Comparison of ENCODE assay signal across 28 cellular contexts in genomic region chr15:41535529-41535928, GRCh38. TPM values are rescaled to one million over a fixed set of nuclear protein-coding genes. Genes with fewer than 3 reads are reported as not detected.
"Had no signal": no experiment of that assay in that cellular context is flagged by ENCODE, and none has a peak within 500 bp of the region (broad histone marks: within the 10 kb centered on the region; RNA-seq: fewer than 3 reads in every experiment).

No MANE protein-coding gene starts in this region.

- H3K9ac ChIP-seq: neural progenitor cell had no signal

- H3K9me3 ChIP-seq: left lung, lower lobe of right lung, ovary, right atrium auricular region, stomach, testis, thyroid gland, transverse colon, upper lobe of left lung had no signal

- H3K27ac Mint-ChIP-seq: mesothelial cell of epicardium; naive B cell; natural killer cell; nephron progenitor cell; neural progenitor cell; stimulated activated naive B cell treated with anti-CD40 and anti-IgM and Interleukin-4, amounts not matched to agents 10 μg/mL and 1 μg/mL and 100 μg/mL, for 72 hours had no signal

- H3K4me3 Mint-ChIP-seq: immature natural killer cell; mesothelial cell of epicardium; naive B cell; natural killer cell; nephron progenitor cell; neural progenitor cell; stimulated activated naive B cell treated with anti-CD40 and anti-IgM and Interleukin-4, amounts not matched to agents 10 μg/mL and 1 μg/mL and 100 μg/mL, for 72 hours had no signal

- H2AFZ ChIP-seq: neural progenitor cell had no signal

- H3K27me3 ChIP-seq: left lung, neural progenitor cell, ovary, right atrium auricular region, stomach, testis, thyroid gland, transverse colon, upper lobe of left lung had no signal

- ATAC-seq: left colon; left lung; lower lobe of right lung; natural killer cell; sciatic nerve; stimulated activated naive B cell treated with anti-CD40 and anti-IgM and Interleukin-4, amounts not matched to agents 10 μg/mL and 1 μg/mL and 100 μg/mL, for 72 hours; stimulated activated naive CD8-positive, alpha-beta T cell treated with anti-CD3 and anti-CD28 coated beads, Interleukin-15, Interleukin-2, amounts not matched to agents 100 U/mL and 50 U/mL, for 24 hours had no signal

- H3K4me2 ChIP-seq: neural progenitor cell had no signal

- H3K36me3 Mint-ChIP-seq: natural killer cell had no signal

- DNase-seq: hypothalamus; immature natural killer cell; kidney; left colon; lower lobe of right lung; mesendoderm; naive B cell; natural killer cell; nephron progenitor cell; ovary; stimulated activated CD4-positive, alpha-beta T cell treated with anti-CD3 and anti-CD28 coated beads, Interleukin-12 subunit alpha, Interleukin-12 subunit beta, amount 100 ng/mL, for 4 hours; stimulated activated CD4-positive, alpha-beta T cell treated with anti-CD3 and anti-CD28 coated beads, Interleukin-15, amount 100 ng/mL, for 24 hours; stimulated activated CD4-positive, alpha-beta T cell treated with anti-CD3 and anti-CD28 coated beads, Interleukin-2, amount 100 ng/mL, for 24 hours; stimulated activated CD4-positive, alpha-beta T cell treated with anti-CD3 and anti-CD28 coated beads, Interleukin-4, amount 100 ng/mL, for 1 hour; stimulated activated naive B cell treated with anti-CD40 and anti-IgM and Interleukin-4, amounts not matched to agents 10 μg/mL and 1 μg/mL and 100 μg/mL, for 72 hours; stimulated activated naive CD8-positive, alpha-beta T cell treated with anti-CD3 and anti-CD28 coated beads, Interleukin-15, Interleukin-2, amounts not matched to agents 100 U/mL and 50 U/mL, for 24 hours; stomach; testis; thyroid gland; transverse colon; upper lobe of left lung had no signal

- H3K36me3 ChIP-seq: neural progenitor cell, ovary had no signal

- H3K27me3 Mint-ChIP-seq: naive B cell; progenitor cell of endocrine pancreas; stimulated activated naive B cell treated with anti-CD40 and anti-IgM and Interleukin-4, amounts not matched to agents 10 μg/mL and 1 μg/mL and 100 μg/mL, for 72 hours had no signal

- H3K4me1 ChIP-seq: lower lobe of right lung, neural progenitor cell, right atrium auricular region, stomach, testis, thyroid gland, transverse colon had no signal

- H3K27ac ChIP-seq: left lung, lower lobe of right lung, neural progenitor cell, ovary, right atrium auricular region, skin epidermis, stomach, testis, thyroid gland, transverse colon, upper lobe of left lung had no signal

- H3K9me3 Mint-ChIP-seq: immature natural killer cell; mesothelial cell of epicardium; naive B cell; natural killer cell; nephron progenitor cell; neural progenitor cell; stimulated activated naive B cell treated with anti-CD40 and anti-IgM and Interleukin-4, amounts not matched to agents 10 μg/mL and 1 μg/mL and 100 μg/mL, for 72 hours had no signal

- H3K4me1 Mint-ChIP-seq: mesothelial cell of epicardium, nephron progenitor cell, neural progenitor cell had no signal

- H3K4me3 ChIP-seq: left lung, lower lobe of right lung, neural progenitor cell, ovary, right atrium auricular region, skin epidermis, stomach, testis, thyroid gland, transverse colon, upper lobe of left lung had no signal

RNA-seq across cellular contexts. Expression of gene ITPKA, which starts 41.9 kb away (rescaled TPM):
- total RNA-seq: natural killer cell, sciatic nerve had no signal
- polyA plus RNA-seq: immature natural killer cell had no signal
